ENCODE assay signal across 24 cellular contexts in genomic region chr9:70036641-70037040, GRCh38. TPM values are rescaled to one million over a fixed set of nuclear protein-coding genes. Genes with fewer than 3 reads are reported as not detected.
"Had no signal": no experiment of that assay in that cellular context is flagged by ENCODE, and none has a peak within 500 bp of the region (broad histone marks: within the 10 kb centered on the region; RNA-seq: fewer than 3 reads in every experiment).

No MANE protein-coding gene starts in this region.

- H3K9me3 Mint-ChIP-seq: activated naive CD4-positive, alpha-beta T cell treated with anti-CD3 and anti-CD28 coated beads, Interleukin-2, amount 50 U/mL, for 24 hours had no signal

- H3K36me3 ChIP-seq: brain microvascular endothelial cell, lower lobe of right lung, spleen, thoracic aorta, upper lobe of left lung, WERI-Rb-1 had no signal

- H3K4me1 Mint-ChIP-seq: activated naive CD4-positive, alpha-beta T cell treated with anti-CD3 and anti-CD28 coated beads, Interleukin-2, amount 50 U/mL, for 24 hours; naive B cell had no signal

- H3K4me3 Mint-ChIP-seq: activated CD8-positive, alpha-beta T cell treated with anti-CD3 and anti-CD28 coated beads, Interleukin-2, amount 10 ng/mL, durations not matched to agents 7 days and 5 days; activated naive CD4-positive, alpha-beta T cell treated with anti-CD3 and anti-CD28 coated beads, Interleukin-2, amount 50 U/mL, for 24 hours; dendritic cell treated with granulocyte-macrophage colony-stimulating factor and Interleukin-4, amounts not matched to agents 40 ng/mL and 50 ng/mL, for 4 days had no signal

- H3K36me3 Mint-ChIP-seq: naive B cell had no signal

- H3K27ac ChIP-seq: brain microvascular endothelial cell, lower lobe of right lung, spleen, thoracic aorta, upper lobe of left lung had no signal

- H3K27ac Mint-ChIP-seq: activated CD8-positive, alpha-beta T cell treated with anti-CD3 and anti-CD28 coated beads, Interleukin-2, amount 10 ng/mL, durations not matched to agents 7 days and 5 days; dendritic cell treated with granulocyte-macrophage colony-stimulating factor and Interleukin-4, amounts not matched to agents 40 ng/mL and 50 ng/mL, for 4 days; naive B cell had no signal

- H3K4me3 ChIP-seq: lower lobe of right lung, mucosa of descending colon, spleen, thoracic aorta, upper lobe of left lung had no signal

- H3K27me3 ChIP-seq: brain microvascular endothelial cell, spleen, upper lobe of left lung had no signal

- DNase-seq: activated CD4-positive, alpha-beta T cell treated with anti-CD3 and anti-CD28 coated beads for 1 hour; activated CD4-positive, alpha-beta T cell treated with anti-CD3 and anti-CD28 coated beads, Interleukin-2, amount 50 U/mL, for 1 hour; activated CD8-positive, alpha-beta T cell treated with anti-CD3 and anti-CD28 coated beads, Interleukin-2, amount 10 ng/mL, durations not matched to agents 7 days and 5 days; activated gamma-delta T cell treated with Interleukin-2 at 50 U/mL for 16 hours; aorta; brain microvascular endothelial cell; caudate nucleus; effector memory CD4-positive, alpha-beta T cell; kidney; lower lobe of right lung; mesendoderm; mucosa of descending colon; naive B cell; occipital lobe; retina; spleen; stimulated activated CD4-positive, alpha-beta T cell treated with anti-CD3 and anti-CD28 coated beads, Interleukin-4, amount 100 ng/mL, for 24 hours; stimulated activated naive CD4-positive, alpha-beta T cell treated with Interleukin-2 at 50 U/mL for 16 hours; T-helper 1 cell; WERI-Rb-1 had no signal

- H3K9me3 ChIP-seq: lower lobe of right lung, mucosa of descending colon, spleen, thoracic aorta, upper lobe of left lung had no signal

- H3K4me1 ChIP-seq: lower lobe of right lung, upper lobe of left lung had no signal

RNA-seq across cellular contexts. Expression of gene MAMDC2, which starts 7.0 kb away (rescaled TPM):
- total RNA-seq: activated CD8-positive, alpha-beta T cell treated with anti-CD3 and anti-CD28 coated beads, Interleukin-2, amount 10 ng/mL, durations not matched to agents 7 days and 5 days had no signal
